In genomic region chr3:65466300-65466988, GRCh38 we compare ENCODE assay signal across 28 cellular contexts.
"Had no signal": no experiment of that assay in that cellular context is flagged by ENCODE, and none has a peak within 500 bp of the region (broad histone marks: within the 10 kb centered on the region; RNA-seq: fewer than 3 reads in every experiment).

No MANE protein-coding gene starts in this region.

- H3K27ac ChIP-seq: gastrocnemius medialis, hepatocyte, left lung, lower lobe of right lung, pancreas, psoas muscle, tibial nerve, WERI-Rb-1 had no signal

- H3K27me3 Mint-ChIP-seq: activated CD8-positive, alpha-beta memory T cell treated with anti-CD3 and anti-CD28 coated beads, Interleukin-2, amount 10 ng/mL, durations not matched to agents 7 days and 5 days; central memory CD8-positive, alpha-beta T cell; dendritic cell treated with granulocyte-macrophage colony-stimulating factor and Interleukin-4, amounts not matched to agents 40 ng/mL and 50 ng/mL, for 4 days; natural killer cell treated with Interleukin-12 subunit alpha and Interleukin-12 subunit beta and Interleukin-15 and Interleukin-18, amount 100 ng/mL, for 72 hours had no signal

- H3K9me3 ChIP-seq: gastrocnemius medialis, left lung, lower lobe of right lung, mucosa of descending colon, pancreas, psoas muscle, tibial nerve had no signal

- H3K4me1 Mint-ChIP-seq: activated CD8-positive, alpha-beta memory T cell treated with anti-CD3 and anti-CD28 coated beads, Interleukin-2, amount 10 ng/mL, durations not matched to agents 7 days and 5 days; central memory CD8-positive, alpha-beta T cell had no signal

- DNase-seq: activated CD4-positive, alpha-beta T cell treated with anti-CD3 and anti-CD28 coated beads for 1 hour; activated CD4-positive, alpha-beta T cell treated with anti-CD3 and anti-CD28 coated beads, Interleukin-2, amount 50 U/mL, for 1 hour; activated CD8-positive, alpha-beta memory T cell treated with anti-CD3 and anti-CD28 coated beads, Interleukin-2, amount 10 ng/mL, durations not matched to agents 7 days and 5 days; activated CD8-positive, alpha-beta T cell treated with anti-CD3 and anti-CD28 coated beads, Interleukin-2, amount 10 ng/mL, durations not matched to agents 7 days and 5 days; activated naive CD4-positive, alpha-beta T cell; activated T-cell treated with anti-CD3 and anti-CD28 coated beads for 4 hours; activated T-cell treated with anti-CD3 and anti-CD28 coated beads, Interleukin-2, amount 50 U/mL, for 72 hours; effector CD4-positive, alpha-beta T cell; erythroblast; gastrocnemius medialis; kidney glomerular epithelial cell; left lung; lower lobe of right lung; mesenchymal stem cell; mucosa of descending colon; pancreas; psoas muscle; stimulated activated CD4-positive, alpha-beta T cell treated with anti-CD3 and anti-CD28 coated beads, Interleukin-15, amount 100 ng/mL, for 24 hours; stimulated activated CD4-positive, alpha-beta T cell treated with anti-CD3 and anti-CD28 coated beads, Interleukin-2, amount 100 ng/mL, for 24 hours; stimulated activated naive CD4-positive, alpha-beta T cell; T-helper 9 cell; WERI-Rb-1 had no signal

- H2AFZ ChIP-seq: hepatocyte had no signal

- ATAC-seq: activated CD8-positive, alpha-beta memory T cell treated with anti-CD3 and anti-CD28 coated beads, Interleukin-2, amount 10 ng/mL, durations not matched to agents 7 days and 5 days; activated CD8-positive, alpha-beta T cell treated with anti-CD3 and anti-CD28 coated beads, Interleukin-2, amount 10 ng/mL, durations not matched to agents 7 days and 5 days; activated naive CD4-positive, alpha-beta T cell treated with anti-CD3 and anti-CD28 coated beads, Interleukin-2, amount 50 U/mL, for 72 hours; activated T-cell treated with anti-CD3 and anti-CD28 coated beads, Interleukin-2, amount 50 U/mL, for 72 hours; gastrocnemius medialis; left lung; lower lobe of right lung; mucosa of descending colon; natural killer cell treated with Interleukin-12 subunit alpha and Interleukin-12 subunit beta and Interleukin-15 and Interleukin-18, amount 100 ng/mL, for 72 hours; pancreas; psoas muscle had no signal

- H3K4me2 ChIP-seq: hepatocyte had no signal

- H3K4me3 Mint-ChIP-seq: activated CD8-positive, alpha-beta memory T cell treated with anti-CD3 and anti-CD28 coated beads, Interleukin-2, amount 10 ng/mL, durations not matched to agents 7 days and 5 days; activated CD8-positive, alpha-beta T cell treated with anti-CD3 and anti-CD28 coated beads, Interleukin-2, amount 10 ng/mL, durations not matched to agents 7 days and 5 days; activated T-cell treated with anti-CD3 and anti-CD28 coated beads, Interleukin-2, amount 50 U/mL, for 72 hours; central memory CD8-positive, alpha-beta T cell; dendritic cell treated with granulocyte-macrophage colony-stimulating factor and Interleukin-4, amounts not matched to agents 40 ng/mL and 50 ng/mL, for 4 days; natural killer cell treated with Interleukin-12 subunit alpha and Interleukin-12 subunit beta and Interleukin-15 and Interleukin-18, amount 100 ng/mL, for 72 hours had no signal

- H3K4me1 ChIP-seq: gastrocnemius medialis, left lung, lower lobe of right lung, pancreas, psoas muscle, tibial nerve had no signal

- H3K36me3 Mint-ChIP-seq: activated CD8-positive, alpha-beta memory T cell treated with anti-CD3 and anti-CD28 coated beads, Interleukin-2, amount 10 ng/mL, durations not matched to agents 7 days and 5 days; natural killer cell treated with Interleukin-12 subunit alpha and Interleukin-12 subunit beta and Interleukin-15 and Interleukin-18, amount 100 ng/mL, for 72 hours had no signal

- H3K79me2 ChIP-seq: hepatocyte had no signal

- H3K27ac Mint-ChIP-seq: activated CD8-positive, alpha-beta memory T cell treated with anti-CD3 and anti-CD28 coated beads, Interleukin-2, amount 10 ng/mL, durations not matched to agents 7 days and 5 days; activated CD8-positive, alpha-beta T cell treated with anti-CD3 and anti-CD28 coated beads, Interleukin-2, amount 10 ng/mL, durations not matched to agents 7 days and 5 days; activated naive CD4-positive, alpha-beta T cell treated with anti-CD3 and anti-CD28 coated beads, Interleukin-2, amount 50 U/mL, for 72 hours; activated T-cell treated with anti-CD3 and anti-CD28 coated beads, Interleukin-2, amount 50 U/mL, for 72 hours; dendritic cell treated with granulocyte-macrophage colony-stimulating factor and Interleukin-4, amounts not matched to agents 40 ng/mL and 50 ng/mL, for 4 days; natural killer cell treated with Interleukin-12 subunit alpha and Interleukin-12 subunit beta and Interleukin-15 and Interleukin-18, amount 100 ng/mL, for 72 hours had no signal

- H3K4me3 ChIP-seq: gastrocnemius medialis, hepatocyte, left lung, lower lobe of right lung, mucosa of descending colon, pancreas, psoas muscle, tibial nerve had no signal

- H3K27me3 ChIP-seq: gastrocnemius medialis, hepatocyte, left lung, pancreas, tibial nerve had no signal

- H3K36me3 ChIP-seq: gastrocnemius medialis, left lung, lower lobe of right lung, pancreas, WERI-Rb-1 had no signal
